In the genomic region with DNA sequence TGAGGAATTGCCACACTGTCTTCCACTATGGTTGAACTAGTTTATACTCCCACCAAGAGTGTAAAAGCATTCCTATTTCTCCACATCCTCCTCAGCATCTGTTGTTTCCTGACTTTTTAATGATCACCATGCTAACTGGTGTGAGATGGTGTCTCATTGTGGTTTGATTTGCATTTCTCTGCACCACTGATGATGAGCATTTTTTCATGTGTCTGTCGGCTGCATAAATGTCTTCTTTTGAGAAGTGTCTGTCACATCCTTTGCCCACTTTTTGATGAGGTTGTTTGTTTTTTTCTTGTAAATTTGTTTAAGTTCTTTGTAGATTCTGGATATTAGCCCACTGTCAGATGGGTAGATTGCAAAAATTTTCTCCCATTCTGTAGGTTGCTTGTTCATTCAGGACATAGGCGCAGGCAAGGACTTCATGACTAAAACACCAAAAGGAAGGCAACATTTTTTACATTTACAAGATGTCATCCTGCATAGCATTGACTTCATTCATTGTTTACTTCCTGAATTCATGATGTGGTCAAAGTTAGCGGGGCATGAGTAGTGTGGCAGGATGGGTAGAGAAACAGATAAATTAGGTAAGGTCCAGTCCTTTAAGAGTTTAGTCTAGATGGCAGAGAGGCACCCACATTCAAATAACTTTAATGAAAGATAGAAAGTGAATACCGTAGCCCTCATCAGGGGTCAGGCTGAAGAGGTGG, we compare ENCODE assay signal across 27 cellular contexts. TPM values are rescaled to one million over a fixed set of nuclear protein-coding genes. Genes with fewer than 3 reads are reported as not detected.
DNase-seq lines count a peak whose midpoint lies in the region; ATAC-seq and TF ChIP-seq lines count a peak whose summit lies in the region.
"Had no signal": no experiment of that assay in that cellular context is flagged by ENCODE, and none has a peak within 500 bp of the region (broad histone marks: within the 10 kb centered on the region; RNA-seq: fewer than 3 reads in every experiment).

No MANE protein-coding gene starts in this region.

- H3K9me3 ChIP-seq in neural progenitor cell (ENCODE audit: low read depth), result no peaks in the 10 kb centered on the region
- H3K9me3 ChIP-seq: ascending aorta, right atrium auricular region, SK-N-SH, tibial artery had no signal

- H3K27me3 Mint-ChIP-seq in activated T-helper 17 cell treated with anti-CD3 and anti-CD28 coated beads, Interleukin-2, amount 50 U/mL, for 72 hours, result no peaks in the 10 kb centered on the region
- H3K27me3 Mint-ChIP-seq in neural progenitor cell (ENCODE audit: insufficient read depth, low read depth), result peaks cover 6% of the 10 kb centered on the region
- H3K27me3 Mint-ChIP-seq: activated naive CD8-positive, alpha-beta T cell had no signal

- no peaks in the 10 kb centered on the region for H3K79me2 ChIP-seq in neural progenitor cell (ENCODE audit: low read depth)

- no peak overlapping the region for H3K27ac Mint-ChIP-seq in activated T-helper 17 cell treated with anti-CD3 and anti-CD28 coated beads, Interleukin-2, amount 50 U/mL, for 72 hours
- no peak overlapping the region for H3K27ac Mint-ChIP-seq in neural progenitor cell
- H3K27ac Mint-ChIP-seq: activated CD4-positive, alpha-beta memory T cell treated with anti-CD3 and anti-CD28 coated beads, Interleukin-2, amount 10 ng/mL, durations not matched to agents 7 days and 5 days; activated naive CD8-positive, alpha-beta T cell had no signal

- H3K9ac ChIP-seq in neural progenitor cell, result no peak overlapping the region
- H3K9ac ChIP-seq: SK-N-SH had no signal

- H3K27me3 ChIP-seq in neural progenitor cell, result no peaks in the 10 kb centered on the region
- H3K27me3 ChIP-seq: ascending aorta, right atrium auricular region, tibial artery had no signal

- no peak overlapping the region for H2AFZ ChIP-seq in neural progenitor cell (replicated peaks)
- H2AFZ ChIP-seq: PC-9 had no signal

- no peaks in the 10 kb centered on the region for H3K9me3 Mint-ChIP-seq in activated T-helper 17 cell treated with anti-CD3 and anti-CD28 coated beads, Interleukin-2, amount 50 U/mL, for 72 hours
- peaks cover 2% of the 10 kb centered on the region for H3K9me3 Mint-ChIP-seq in neural progenitor cell
- H3K9me3 Mint-ChIP-seq: activated CD4-positive, alpha-beta memory T cell treated with anti-CD3 and anti-CD28 coated beads, Interleukin-2, amount 10 ng/mL, durations not matched to agents 7 days and 5 days had no signal

- peaks cover 15% of the 10 kb centered on the region for H3K4me1 ChIP-seq in neural progenitor cell
- H3K4me1 ChIP-seq: ascending aorta, tibial artery had no signal

- no peak overlapping the region for H3K4me3 Mint-ChIP-seq in activated T-helper 17 cell treated with anti-CD3 and anti-CD28 coated beads, Interleukin-2, amount 50 U/mL, for 72 hours
- no peak overlapping the region for H3K4me3 Mint-ChIP-seq in neural progenitor cell
- H3K4me3 Mint-ChIP-seq: activated CD4-positive, alpha-beta memory T cell treated with anti-CD3 and anti-CD28 coated beads, Interleukin-2, amount 10 ng/mL, durations not matched to agents 7 days and 5 days; activated naive CD8-positive, alpha-beta T cell had no signal

- peak; percentile 37; the same call in 1 of the 2 replicates for TF ChIP-seq POLR2A in Raji (IDR thresholded peaks at IDR 0.05; ENCODE audit: insufficient read depth, low read depth, low read length)

- no peaks in the 10 kb centered on the region for H4K20me1 ChIP-seq in neural progenitor cell (ENCODE audit: low read depth)

- peaks cover 11% of the 10 kb centered on the region for H3F3A ChIP-seq in neural progenitor cell (ENCODE audit: low read depth)

- no peak for ATAC-seq in activated T-helper 17 cell treated with anti-CD3 and anti-CD28 coated beads, Interleukin-2, amount 50 U/mL, for 72 hours (replicated peaks)
- ATAC-seq in HG03108 (IDR thresholded peaks at IDR 0.05; ENCODE audit: unreplicated experiment), result no peak
- ATAC-seq: left colon, Right ventricle myocardium inferior had no signal

- H3K4me1 Mint-ChIP-seq in activated T-helper 17 cell treated with anti-CD3 and anti-CD28 coated beads, Interleukin-2, amount 50 U/mL, for 72 hours, result no peaks in the 10 kb centered on the region
- peaks cover 25% of the 10 kb centered on the region for H3K4me1 Mint-ChIP-seq in neural progenitor cell

- no peak overlapping the region for H3K4me2 ChIP-seq in neural progenitor cell
- H3K4me2 ChIP-seq: PC-9, SK-N-SH had no signal

- no peaks in the 10 kb centered on the region for H3K36me3 Mint-ChIP-seq in activated T-helper 17 cell treated with anti-CD3 and anti-CD28 coated beads, Interleukin-2, amount 50 U/mL, for 72 hours (ENCODE audit: low read depth)
- no peaks in the 10 kb centered on the region for H3K36me3 Mint-ChIP-seq in neural progenitor cell
- H3K36me3 Mint-ChIP-seq: activated naive CD8-positive, alpha-beta T cell had no signal

- H3K27ac ChIP-seq in neural progenitor cell, result no peak overlapping the region
- H3K27ac ChIP-seq: ascending aorta, cardiac muscle cell, PC-9, tibial artery had no signal

- H3K4me3 ChIP-seq in AG10803 (ENCODE audit: low read length) (no peak overlapping the region), neural progenitor cell (no peak overlapping the region)
- H3K4me3 ChIP-seq: ascending aorta, cardiac muscle cell, PC-9, right atrium auricular region, tibial artery had no signal

- H3K36me3 ChIP-seq in neural progenitor cell, result no peaks in the 10 kb centered on the region
- H3K36me3 ChIP-seq: ascending aorta, cardiac muscle cell, right atrium auricular region, tibial artery had no signal

- TF ChIP-seq CTCF in AG10803 (conservative IDR thresholded peaks at IDR 0.05; ENCODE audit: low read length) (no peak), neural progenitor cell (IDR thresholded peaks at IDR 0.05) (no peak)

- DNase-seq in AG10803 (ENCODE audit: low read depth) (peak; percentile 8), HT1080 (ENCODE audit: low read depth) (peak; percentile 20), kidney tubule cell (ENCODE audit: low spot score) (peak; percentile 66), neural progenitor cell (ENCODE audit: low spot score) (no peak), NCI-H1092 treated with DMSO at 0.1 percent for 48 hours (lab: John Stamatoyannopoulos, UW) (no peak)
- DNase-seq: activated CD4-positive, alpha-beta memory T cell treated with anti-CD3 and anti-CD28 coated beads, Interleukin-2, amount 10 ng/mL, durations not matched to agents 7 days and 5 days; DMS 273 treated with DMSO at 0.1 percent for 48 hours; hypothalamus; Kasumi-1; left colon; mammary epithelial cell; NCI-H1048; NCI-H1694; NCI-H510A; PC-9; SK-N-SH; stimulated activated CD4-positive, alpha-beta T cell treated with anti-CD3 and anti-CD28 coated beads, Interleukin-1b, Interleukin-23, amount 100 ng/mL, for 48 hours; T-helper 2 cell; tibial artery had no signal

RNA-seq across cellular contexts. Expression of gene LPP, which starts 45.1 kb away (rescaled TPM):
- 11.7 and 17.4 TPM in 2 replicates for total RNA-seq in HT1080 (2014; rRNA removed; shearing (Covaris generic))
- 6.7 and 13.0 TPM in 2 replicates for polyA plus RNA-seq in HT1080 (2015; cell fraction: cytosol; rRNA removed)
- 17.2 and 19.8 TPM in 2 replicates for polyA plus RNA-seq in HT1080 (2015; cell fraction: nucleus; rRNA removed)
- 10 to 100 TPM; 46.6 to 92.4 TPM for total RNA-seq in activated T-helper 17 cell treated with anti-CD3 and anti-CD28 coated beads, Interleukin-2, amount 50 U/mL, for 72 hours
- 18.9 and 27.4 TPM in 2 replicates for total RNA-seq in neural progenitor cell (ENCODE audit: low replicate concordance)

Comparison
In these comparisons a context has a peak if more than half of its experiments do, and no peak if none do; other contexts are left out.
1. DNase-seq: peak in AG10803 (single experiment), HT1080 (single experiment) and kidney tubule cell (single experiment); none in neural progenitor cell (single experiment) and NCI-H1092 treated with DMSO at 0.1 percent for 48 hours (single experiment).